11 cellular contexts compared by ENCODE assay signal in genomic region chr18:22172594-22173049, GRCh38. TPM values are rescaled to one million over a fixed set of nuclear protein-coding genes. Genes with fewer than 3 reads are reported as not detected.
DNase-seq lines count a peak whose midpoint lies in the region; ATAC-seq and TF ChIP-seq lines count a peak whose summit lies in the region.
"Had no signal": no experiment of that assay in that cellular context is flagged by ENCODE, and none has a peak within 500 bp of the region (broad histone marks: within the 10 kb centered on the region; RNA-seq: fewer than 3 reads in every experiment).

No MANE protein-coding gene starts in this region.

- no peak overlapping the region for H2AK5ac ChIP-seq in trophoblast cell (ENCODE audit: low read length)

- no peaks in the 10 kb centered on the region; the same call in 1 of the 2 replicates for H3K9me3 ChIP-seq in AG04450 (ENCODE audit: control insufficient read depth, insufficient read depth, low read length)
- no peaks in the 10 kb centered on the region for H3K9me3 ChIP-seq in adipocyte (ENCODE audit: control insufficient read depth, low read length)
- no peaks in the 10 kb centered on the region for H3K9me3 ChIP-seq in hepatocyte (ENCODE audit: low read depth)
- H3K9me3 ChIP-seq in trophoblast cell (ENCODE audit: insufficient read depth, low read depth, low read length), result peaks cover 6% of the 10 kb centered on the region

- no peak overlapping the region for H3K18ac ChIP-seq in trophoblast cell (ENCODE audit: low read length)

- no peak overlapping the region for H2BK120ac ChIP-seq in trophoblast cell (ENCODE audit: insufficient read depth, low read length, poor library complexity)

- H3K4me2 ChIP-seq in hepatocyte (peak overlapping the region; percentile 84), trophoblast cell (ENCODE audit: low read length) (peak overlapping the region; percentile 84)

- H3K4ac ChIP-seq in trophoblast cell (ENCODE audit: low read depth, low read length), result no peak overlapping the region

- TF ChIP-seq CTCF in AG04450 (IDR thresholded peaks at IDR 0.05; ENCODE audit: low read depth, low read length) (no peak), hepatocyte (IDR thresholded peaks at IDR 0.05; ENCODE audit: poor library complexity) (no peak)

- H3K4me3 ChIP-seq in AG04450 (ENCODE audit: low read depth, low read length) (peak overlapping the region; percentile 44), adipocyte (ENCODE audit: low read length) (peak overlapping the region; percentile 95), hepatocyte (peak overlapping the region; percentile 98), trophoblast cell (ENCODE audit: low read depth, low read length) (no peak overlapping the region)

- CTCF ChIA-PET in AG04450 (lab: Charles Lee), result interaction anchor here (0.8 kb wide), 1 partner anchor 47 kb away, joined by 4 read pairs; no protein-coding TSS in a partner anchor

- WGBS in hepatocyte (ENCODE audit: low lambda C conversion rate, missing lambda C conversion rate), result 12% methylated on average over 7 of the region's 7 CpGs
- no CpG with 5 or more reads among the region's 7 CpGs for WGBS in trophoblast cell (ENCODE audit: extremely low coverage, insufficient coverage, insufficient read length)

- peaks cover 4% of the 10 kb centered on the region for H3K79me1 ChIP-seq in trophoblast cell (ENCODE audit: low read length)

- H3K4me1 ChIP-seq in adipocyte (ENCODE audit: control insufficient read depth, insufficient read depth, low read length), result peaks cover 16% of the 10 kb centered on the region
- no peaks in the 10 kb centered on the region for H3K4me1 ChIP-seq in hepatocyte (ENCODE audit: insufficient read depth)
- peaks cover 26 to 29% of the 10 kb centered on the region in 2 experiments for H3K4me1 ChIP-seq in trophoblast cell (ENCODE audit: control insufficient read depth in 1 of 2, insufficient read depth in 2 of 2, low read length in 2 of 2)

- no peak overlapping the region for H3K14ac ChIP-seq in trophoblast cell (ENCODE audit: low read length)

- H3K9me2 ChIP-seq in hepatocyte (replicated peaks; ENCODE audit: insufficient read depth), result no peaks in the 10 kb centered on the region

- no peak overlapping the region for H3K23ac ChIP-seq in trophoblast cell (ENCODE audit: low read length)

- peaks cover 11% of the 10 kb centered on the region for H3K27me3 ChIP-seq in AG04450 (ENCODE audit: control insufficient read depth, insufficient read depth, low read length)
- peaks cover 4% of the 10 kb centered on the region for H3K27me3 ChIP-seq in adipocyte (replicated peaks; ENCODE audit: control insufficient read depth, insufficient read depth, low read length)
- no peaks in the 10 kb centered on the region for H3K27me3 ChIP-seq in hepatocyte
- peaks cover 82% of the 10 kb centered on the region for H3K27me3 ChIP-seq in trophoblast cell (ENCODE audit: insufficient read depth, low read length)

- H2BK12ac ChIP-seq in trophoblast cell (ENCODE audit: low read length), result no peak overlapping the region

- no peak for ATAC-seq in HG02678 (IDR thresholded peaks at IDR 0.05; ENCODE audit: unreplicated experiment)
- no peak for ATAC-seq in HG02798 (IDR thresholded peaks at IDR 0.05; ENCODE audit: poor library complexity, unreplicated experiment)
- ATAC-seq: activated CD8-positive, alpha-beta memory T cell treated with anti-CD3 and anti-CD28 coated beads, Interleukin-2, amount 10 ng/mL, durations not matched to agents 7 days and 5 days had no signal

- DNase-seq in AG04450 (ENCODE audit: low read depth, low spot score) (no peak), adipocyte (ENCODE audit: low read depth) (no peak), hepatocyte (ENCODE audit: low spot score) (no peak), trophoblast cell (no peak), DMS153 (lab: John Stamatoyannopoulos, UW) (no peak), T-helper 2 cell (no peak)
- DNase-seq: activated CD8-positive, alpha-beta memory T cell treated with anti-CD3 and anti-CD28 coated beads, Interleukin-2, amount 10 ng/mL, durations not matched to agents 7 days and 5 days; foreskin melanocyte; T-helper 9 cell had no signal

- H3K36me3 ChIP-seq in adipocyte (ENCODE audit: control insufficient read depth, insufficient read depth, low read length, severe bottlenecking) (no peaks in the 10 kb centered on the region), hepatocyte (replicated peaks; ENCODE audit: insufficient read depth, low read depth) (no peaks in the 10 kb centered on the region), trophoblast cell (ENCODE audit: control insufficient read depth in 1 of 2, insufficient read depth in 2 of 2, low read length in 2 of 2) (no peaks in the 10 kb centered on the region)

- H3K27ac ChIP-seq in AG04450 (ENCODE audit: low read depth, low read length) (no peak overlapping the region), hepatocyte (peak overlapping the region; percentile 100), trophoblast cell (ENCODE audit: low read depth, low read length) (no peak overlapping the region)

- H3K79me2 ChIP-seq in hepatocyte, result peaks cover 90% of the 10 kb centered on the region
- H3K79me2 ChIP-seq in trophoblast cell (ENCODE audit: control insufficient read depth, insufficient read depth, low read length, poor library complexity), result no peaks in the 10 kb centered on the region

- H2BK5ac ChIP-seq in trophoblast cell (ENCODE audit: low read depth, low read length, poor library complexity), result no peak overlapping the region

- no peak overlapping the region for H4K91ac ChIP-seq in trophoblast cell (ENCODE audit: low read depth, low read length)

- H4K8ac ChIP-seq in trophoblast cell (ENCODE audit: low read depth, low read length), result no peak overlapping the region

- H3K9ac ChIP-seq in adipocyte (ENCODE audit: low read length) (peak overlapping the region; percentile 89), trophoblast cell (ENCODE audit: low read length) (no peak overlapping the region)

- peaks cover 58% of the 10 kb centered on the region for H4K20me1 ChIP-seq in hepatocyte (ENCODE audit: insufficient read depth, poor library complexity, severe bottlenecking)

- H4K12ac ChIP-seq in trophoblast cell (ENCODE audit: low read depth, low read length), result no peak overlapping the region

- POLR2A ChIA-PET in AG04450 (lab: Yijun Ruan, JAX), result no interaction called here

- H2AFZ ChIP-seq in hepatocyte (no peak overlapping the region), trophoblast cell (ENCODE audit: insufficient read depth, low read length, poor library complexity) (no peak overlapping the region)

RNA-seq across cellular contexts. Expression of gene GATA6, which starts 3.2 kb away (rescaled TPM):
- 1.3 and 1.5 TPM in 2 replicates for polyA plus RNA-seq in AG04450 (2011; rRNA removed)
- polyA minus RNA-seq in AG04450 (2011; rRNA and poly(A)+ RNA removed), result 0.60 and 1.2 TPM in 2 replicates
- total RNA-seq in hepatocyte, result 122 and 125 TPM in 2 replicates
- 116 and 128 TPM in 2 replicates for polyA plus RNA-seq in hepatocyte
- polyA plus RNA-seq in trophoblast cell (2013), result 1.7 and 1.9 TPM in 2 replicates
- total RNA-seq: activated CD8-positive, alpha-beta memory T cell treated with anti-CD3 and anti-CD28 coated beads, Interleukin-2, amount 10 ng/mL, durations not matched to agents 7 days and 5 days had no signal

Comparison
In these comparisons a context has a peak if more than half of its experiments do, and no peak if none do; other contexts are left out.
1. RNA of gene GATA6, which starts 3.2 kb away (polyA plus RNA-seq): 116 to 128 TPM in hepatocyte; 1.3 to 1.5 TPM in AG04450; every median in the first group is over 10 times any median in the second.